In the genomic region with DNA sequence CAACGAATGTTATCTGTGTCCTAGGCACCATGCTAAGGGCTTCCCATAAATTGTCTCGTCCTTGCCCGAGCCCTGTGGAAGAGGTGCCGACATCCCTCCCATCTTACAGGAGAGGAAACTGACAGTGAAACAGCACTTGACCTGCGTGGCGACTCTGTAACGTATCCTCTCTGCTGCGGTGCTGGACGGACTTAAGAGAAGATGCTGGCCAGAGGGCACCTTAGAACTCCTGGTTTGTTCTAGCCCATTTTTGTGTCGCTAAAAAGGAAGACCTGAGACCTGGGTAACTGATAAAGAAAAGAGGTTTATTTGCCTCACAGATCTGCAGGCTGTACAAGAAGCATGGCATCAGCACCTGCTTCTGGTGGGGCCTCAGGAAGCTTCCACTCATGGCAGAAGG, we compare ENCODE assay signal across 25 cellular contexts.
"Had no signal": no experiment of that assay in that cellular context is flagged by ENCODE, and none has a peak within 500 bp of the region (broad histone marks: within the 10 kb centered on the region; RNA-seq: fewer than 3 reads in every experiment).

No MANE protein-coding gene starts in this region.

- H3K27me3 ChIP-seq: SJCRH30 had no signal

- H3K4me1 Mint-ChIP-seq: IgD-negative memory B cell had no signal

- H3K4me3 ChIP-seq: K562, SJCRH30 had no signal

- H3K36me3 ChIP-seq: SJCRH30 had no signal

- H3K9me3 Mint-ChIP-seq: IgD-negative memory B cell had no signal

- ATAC-seq: HepG2, K562, Panc1, PC-3, SK-N-SH treated with all-trans-retinoic acid at 6 μM for 48 hours had no signal

- H3K4me2 ChIP-seq: KMS-11 had no signal

- H3K27ac Mint-ChIP-seq: IgD-negative memory B cell had no signal

- H3K4me3 Mint-ChIP-seq: IgD-negative memory B cell had no signal

- DNase-seq: NCI-H1092; NCI-H1105 treated with DMSO at 0.1 percent for 48 hours; NCI-H1417 treated with DMSO at 0.1 percent for 48 hours; NCI-H146; NCI-H1694 treated with DMSO at 0.1 percent for 48 hours; NCI-H1930; NCI-H2081; NCI-H2107; NCI-H226; NCI-H446; NCI-H510A; NCI-H524 treated with DMSO at 0.1 percent for 48 hours; NCI-H69; NCI-H774; NK-92 treated with Interleukin-12 subunit alpha and Interleukin-12 subunit beta, amount 100 ng/mL, for 24 hours; PC-3; SHP77; SJCRH30 had no signal

- H3K9ac ChIP-seq: KMS-11 had no signal

- H3K9me3 ChIP-seq: SJCRH30 had no signal

- H3K27ac ChIP-seq: KMS-11, RWPE1, SJCRH30 had no signal
